In the genomic region with DNA sequence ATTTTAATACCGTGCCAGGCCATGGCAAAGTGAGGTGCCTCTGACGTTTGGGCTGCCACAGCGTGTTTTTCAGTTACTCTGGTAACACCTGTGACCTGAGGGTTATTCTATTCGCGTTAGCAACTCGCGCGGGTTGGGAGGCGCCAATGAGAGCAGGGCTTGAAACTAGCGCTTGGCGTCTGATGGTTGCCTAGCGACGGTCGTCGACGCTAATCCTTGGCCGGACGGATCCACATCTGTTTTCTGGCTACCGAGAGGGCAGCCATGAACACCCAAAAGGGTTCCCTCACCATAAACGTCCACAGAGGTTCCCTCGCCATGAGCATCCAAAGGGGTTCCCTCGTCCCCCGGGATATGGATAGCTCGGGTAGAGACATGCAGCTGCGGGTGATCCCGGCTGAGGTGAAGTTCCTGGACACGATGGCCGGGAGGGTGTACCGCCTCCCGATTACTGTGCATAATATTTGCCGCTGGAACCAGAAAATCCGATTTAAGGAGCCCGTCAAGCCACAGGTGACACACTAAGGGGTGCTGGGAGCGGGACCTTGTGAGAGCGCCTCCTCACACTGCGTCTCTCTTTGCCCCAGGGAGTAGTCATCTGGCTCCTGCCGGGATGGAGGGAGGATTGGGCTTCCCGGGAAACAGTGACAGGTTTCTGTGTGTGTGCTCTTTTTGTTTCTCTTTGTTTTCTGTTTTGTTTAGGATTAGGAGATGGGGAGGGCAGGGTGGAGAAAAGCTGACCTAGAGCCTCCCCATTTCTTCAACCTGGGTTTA, we compare ENCODE assay signal across 1 cellular context.
TF ChIP-seq lines count a peak whose summit lies in the region.

A gene with protein sequence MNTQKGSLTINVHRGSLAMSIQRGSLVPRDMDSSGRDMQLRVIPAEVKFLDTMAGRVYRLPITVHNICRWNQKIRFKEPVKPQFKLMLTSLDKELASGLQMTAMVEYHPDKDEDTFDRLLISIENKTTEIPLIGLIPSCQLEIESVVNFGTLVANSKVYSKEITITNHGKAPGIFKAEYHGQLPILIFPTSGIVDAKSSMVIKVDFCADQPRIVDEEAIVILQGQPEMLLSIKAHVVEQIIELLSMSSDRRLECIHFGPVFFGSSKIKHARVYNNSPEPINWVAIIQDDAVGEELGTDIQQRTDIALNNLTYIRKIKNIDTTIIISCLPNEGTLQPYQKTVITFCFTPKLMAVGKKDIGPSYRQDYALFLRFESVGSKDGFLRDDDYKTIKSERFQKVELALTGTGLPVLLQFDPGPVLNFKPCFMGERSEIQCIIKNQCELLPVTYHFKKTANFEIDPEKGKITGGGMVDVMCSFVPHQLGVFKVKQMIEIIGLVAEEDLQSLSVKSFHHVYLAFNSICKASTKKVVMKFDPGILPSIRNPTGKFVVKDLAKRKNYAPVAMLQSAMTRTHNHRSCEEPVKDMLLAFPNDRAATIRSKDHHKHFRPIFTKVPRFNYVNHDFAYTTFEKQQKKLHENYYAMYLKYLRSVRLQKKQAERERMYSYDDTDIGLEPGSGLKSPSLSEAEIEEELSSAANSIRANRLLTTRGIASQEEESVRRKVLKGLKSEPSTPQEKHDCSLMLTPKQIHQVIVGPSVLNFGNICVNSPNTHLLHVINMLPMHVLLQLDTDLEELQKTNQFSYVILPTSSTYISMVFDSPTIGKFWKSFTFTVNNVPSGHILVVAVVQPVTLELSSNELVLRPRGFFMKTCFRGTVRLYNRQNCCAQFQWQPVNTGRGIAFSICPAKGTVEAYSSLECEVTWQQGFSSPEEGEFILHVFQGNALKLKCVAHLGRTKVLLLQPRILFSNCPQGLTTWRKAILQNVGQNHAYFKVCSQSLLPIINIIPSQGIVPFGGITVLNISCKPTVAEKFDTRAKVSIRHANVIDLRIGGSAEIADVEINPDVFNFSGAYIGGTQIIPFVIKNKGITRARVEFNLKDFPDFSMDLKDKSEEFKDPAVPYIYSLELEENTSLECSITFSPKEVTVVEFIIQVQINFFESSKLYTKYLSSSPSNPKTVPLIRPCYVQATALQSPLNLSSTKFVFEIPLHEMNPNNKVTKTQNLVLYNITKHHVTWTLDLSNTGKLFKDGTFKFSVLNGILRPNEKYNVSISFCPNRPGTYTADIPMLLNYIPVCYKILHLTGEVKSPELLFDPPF (N-terminal part only) (plus strand): TSS at position 199 of the 774 bp plus-strand sequence. CDS start 66 bp downstream, at position 265.

TF ChIP-seq in GM23338, 12 proteins besides CTCF, POLR2A, EP300 and RAD21:
- TF ChIP-seq, protein P1, sequence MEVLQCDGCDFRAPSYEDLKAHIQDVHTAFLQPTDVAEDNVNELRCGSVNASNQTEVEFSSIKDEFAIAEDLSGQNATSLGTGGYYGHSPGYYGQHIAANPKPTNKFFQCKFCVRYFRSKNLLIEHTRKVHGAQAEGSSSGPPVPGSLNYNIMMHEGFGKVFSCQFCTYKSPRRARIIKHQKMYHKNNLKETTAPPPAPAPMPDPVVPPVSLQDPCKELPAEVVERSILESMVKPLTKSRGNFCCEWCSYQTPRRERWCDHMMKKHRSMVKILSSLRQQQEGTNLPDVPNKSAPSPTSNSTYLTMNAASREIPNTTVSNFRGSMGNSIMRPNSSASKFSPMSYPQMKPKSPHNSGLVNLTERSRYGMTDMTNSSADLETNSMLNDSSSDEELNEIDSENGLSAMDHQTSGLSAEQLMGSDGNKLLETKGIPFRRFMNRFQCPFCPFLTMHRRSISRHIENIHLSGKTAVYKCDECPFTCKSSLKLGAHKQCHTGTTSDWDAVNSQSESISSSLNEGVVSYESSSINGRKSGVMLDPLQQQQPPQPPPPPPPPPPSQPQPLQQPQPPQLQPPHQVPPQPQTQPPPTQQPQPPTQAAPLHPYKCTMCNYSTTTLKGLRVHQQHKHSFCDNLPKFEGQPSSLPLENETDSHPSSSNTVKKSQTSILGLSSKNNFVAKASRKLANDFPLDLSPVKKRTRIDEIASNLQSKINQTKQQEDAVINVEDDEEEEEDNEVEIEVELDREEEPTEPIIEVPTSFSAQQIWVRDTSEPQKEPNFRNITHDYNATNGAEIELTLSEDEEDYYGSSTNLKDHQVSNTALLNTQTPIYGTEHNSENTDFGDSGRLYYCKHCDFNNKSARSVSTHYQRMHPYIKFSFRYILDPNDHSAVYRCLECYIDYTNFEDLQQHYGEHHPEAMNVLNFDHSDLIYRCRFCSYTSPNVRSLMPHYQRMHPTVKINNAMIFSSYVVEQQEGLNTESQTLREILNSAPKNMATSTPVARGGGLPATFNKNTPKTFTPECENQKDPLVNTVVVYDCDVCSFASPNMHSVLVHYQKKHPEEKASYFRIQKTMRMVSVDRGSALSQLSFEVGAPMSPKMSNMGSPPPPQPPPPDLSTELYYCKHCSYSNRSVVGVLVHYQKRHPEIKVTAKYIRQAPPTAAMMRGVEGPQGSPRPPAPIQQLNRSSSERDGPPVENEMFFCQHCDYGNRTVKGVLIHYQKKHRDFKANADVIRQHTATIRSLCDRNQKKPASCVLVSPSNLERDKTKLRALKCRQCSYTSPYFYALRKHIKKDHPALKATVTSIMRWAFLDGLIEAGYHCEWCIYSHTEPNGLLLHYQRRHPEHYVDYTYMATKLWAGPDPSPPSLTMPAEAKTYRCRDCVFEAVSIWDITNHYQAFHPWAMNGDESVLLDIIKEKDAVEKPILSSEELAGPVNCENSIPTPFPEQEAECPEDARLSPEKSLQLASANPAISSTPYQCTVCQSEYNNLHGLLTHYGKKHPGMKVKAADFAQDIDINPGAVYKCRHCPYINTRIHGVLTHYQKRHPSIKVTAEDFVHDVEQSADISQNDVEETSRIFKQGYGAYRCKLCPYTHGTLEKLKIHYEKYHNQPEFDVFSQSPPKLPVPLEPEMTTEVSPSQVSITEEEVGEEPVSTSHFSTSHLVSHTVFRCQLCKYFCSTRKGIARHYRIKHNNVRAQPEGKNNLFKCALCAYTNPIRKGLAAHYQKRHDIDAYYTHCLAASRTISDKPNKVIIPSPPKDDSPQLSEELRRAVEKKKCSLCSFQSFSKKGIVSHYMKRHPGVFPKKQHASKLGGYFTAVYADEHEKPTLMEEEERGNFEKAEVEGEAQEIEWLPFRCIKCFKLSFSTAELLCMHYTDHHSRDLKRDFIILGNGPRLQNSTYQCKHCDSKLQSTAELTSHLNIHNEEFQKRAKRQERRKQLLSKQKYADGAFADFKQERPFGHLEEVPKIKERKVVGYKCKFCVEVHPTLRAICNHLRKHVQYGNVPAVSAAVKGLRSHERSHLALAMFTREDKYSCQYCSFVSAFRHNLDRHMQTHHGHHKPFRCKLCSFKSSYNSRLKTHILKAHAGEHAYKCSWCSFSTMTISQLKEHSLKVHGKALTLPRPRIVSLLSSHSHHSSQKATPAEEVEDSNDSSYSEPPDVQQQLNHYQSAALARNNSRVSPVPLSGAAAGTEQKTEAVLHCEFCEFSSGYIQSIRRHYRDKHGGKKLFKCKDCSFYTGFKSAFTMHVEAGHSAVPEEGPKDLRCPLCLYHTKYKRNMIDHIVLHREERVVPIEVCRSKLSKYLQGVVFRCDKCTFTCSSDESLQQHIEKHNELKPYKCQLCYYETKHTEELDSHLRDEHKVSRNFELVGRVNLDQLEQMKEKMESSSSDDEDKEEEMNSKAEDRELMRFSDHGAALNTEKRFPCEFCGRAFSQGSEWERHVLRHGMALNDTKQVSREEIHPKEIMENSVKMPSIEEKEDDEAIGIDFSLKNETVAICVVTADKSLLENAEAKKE (CRISPR knock-in tag; IDR thresholded peaks at IDR 0.05) = no peak
- TF ChIP-seq STAT1 (IDR thresholded peaks at IDR 0.05; ENCODE audit: unreplicated experiment) = no peak
- no peak for TF ChIP-seq POLR2AphosphoS5 (IDR thresholded peaks at IDR 0.05; ENCODE audit: low read depth)
- TF ChIP-seq EZH2 (IDR thresholded peaks at IDR 0.05; ENCODE audit: low read depth, unreplicated experiment) = no peak
- no peak for TF ChIP-seq JUNB (IDR thresholded peaks at IDR 0.05; ENCODE audit: unreplicated experiment)
- TF ChIP-seq, protein P2, sequence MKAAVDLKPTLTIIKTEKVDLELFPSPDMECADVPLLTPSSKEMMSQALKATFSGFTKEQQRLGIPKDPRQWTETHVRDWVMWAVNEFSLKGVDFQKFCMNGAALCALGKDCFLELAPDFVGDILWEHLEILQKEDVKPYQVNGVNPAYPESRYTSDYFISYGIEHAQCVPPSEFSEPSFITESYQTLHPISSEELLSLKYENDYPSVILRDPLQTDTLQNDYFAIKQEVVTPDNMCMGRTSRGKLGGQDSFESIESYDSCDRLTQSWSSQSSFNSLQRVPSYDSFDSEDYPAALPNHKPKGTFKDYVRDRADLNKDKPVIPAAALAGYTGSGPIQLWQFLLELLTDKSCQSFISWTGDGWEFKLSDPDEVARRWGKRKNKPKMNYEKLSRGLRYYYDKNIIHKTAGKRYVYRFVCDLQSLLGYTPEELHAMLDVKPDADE (IDR thresholded peaks at IDR 0.05) = no peak
- TF ChIP-seq ZNF331 (CRISPR knock-in tag; IDR thresholded peaks at IDR 0.05; ENCODE audit: low read depth) = no peak
- TF ChIP-seq, protein P3, sequence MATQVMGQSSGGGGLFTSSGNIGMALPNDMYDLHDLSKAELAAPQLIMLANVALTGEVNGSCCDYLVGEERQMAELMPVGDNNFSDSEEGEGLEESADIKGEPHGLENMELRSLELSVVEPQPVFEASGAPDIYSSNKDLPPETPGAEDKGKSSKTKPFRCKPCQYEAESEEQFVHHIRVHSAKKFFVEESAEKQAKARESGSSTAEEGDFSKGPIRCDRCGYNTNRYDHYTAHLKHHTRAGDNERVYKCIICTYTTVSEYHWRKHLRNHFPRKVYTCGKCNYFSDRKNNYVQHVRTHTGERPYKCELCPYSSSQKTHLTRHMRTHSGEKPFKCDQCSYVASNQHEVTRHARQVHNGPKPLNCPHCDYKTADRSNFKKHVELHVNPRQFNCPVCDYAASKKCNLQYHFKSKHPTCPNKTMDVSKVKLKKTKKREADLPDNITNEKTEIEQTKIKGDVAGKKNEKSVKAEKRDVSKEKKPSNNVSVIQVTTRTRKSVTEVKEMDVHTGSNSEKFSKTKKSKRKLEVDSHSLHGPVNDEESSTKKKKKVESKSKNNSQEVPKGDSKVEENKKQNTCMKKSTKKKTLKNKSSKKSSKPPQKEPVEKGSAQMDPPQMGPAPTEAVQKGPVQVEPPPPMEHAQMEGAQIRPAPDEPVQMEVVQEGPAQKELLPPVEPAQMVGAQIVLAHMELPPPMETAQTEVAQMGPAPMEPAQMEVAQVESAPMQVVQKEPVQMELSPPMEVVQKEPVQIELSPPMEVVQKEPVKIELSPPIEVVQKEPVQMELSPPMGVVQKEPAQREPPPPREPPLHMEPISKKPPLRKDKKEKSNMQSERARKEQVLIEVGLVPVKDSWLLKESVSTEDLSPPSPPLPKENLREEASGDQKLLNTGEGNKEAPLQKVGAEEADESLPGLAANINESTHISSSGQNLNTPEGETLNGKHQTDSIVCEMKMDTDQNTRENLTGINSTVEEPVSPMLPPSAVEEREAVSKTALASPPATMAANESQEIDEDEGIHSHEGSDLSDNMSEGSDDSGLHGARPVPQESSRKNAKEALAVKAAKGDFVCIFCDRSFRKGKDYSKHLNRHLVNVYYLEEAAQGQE (IDR thresholded peaks at IDR 0.05; ENCODE audit: unreplicated experiment) = no peak
- no peak for TF ChIP-seq CREB1 (CRISPR knock-in tag; IDR thresholded peaks at IDR 0.05; ENCODE audit: low read depth)
- no peak for TF ChIP-seq NANOG (IDR thresholded peaks at IDR 0.05; ENCODE audit: borderline replicate concordance)
